1 cellular context compared by ENCODE assay signal in the genomic region with DNA sequence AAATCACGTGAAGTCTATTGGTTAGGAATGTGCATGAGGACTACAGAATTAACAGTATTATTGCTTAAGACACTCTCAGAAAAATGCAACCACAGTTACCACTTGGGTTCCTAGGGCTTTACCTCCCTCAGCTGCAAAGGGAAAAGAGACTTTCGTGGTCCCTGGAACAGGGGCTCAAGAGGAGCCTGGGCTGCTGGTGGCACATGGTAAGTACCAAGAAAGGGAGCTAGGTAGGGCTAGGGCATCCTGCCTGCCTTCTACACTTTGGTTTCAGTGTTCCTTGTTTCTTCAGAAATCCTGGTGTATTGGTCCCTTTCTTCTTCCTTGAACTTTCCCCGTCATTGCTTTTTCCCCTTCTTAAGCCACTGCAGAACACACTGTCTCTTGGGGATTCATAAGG.
TF ChIP-seq lines count a peak whose summit lies in the region.

No MANE protein-coding gene starts in this region.

TF ChIP-seq in K562, 482 proteins besides CTCF, POLR2A, EP300 and RAD21 (continued from another document):
- TF ChIP-seq, protein P1, sequence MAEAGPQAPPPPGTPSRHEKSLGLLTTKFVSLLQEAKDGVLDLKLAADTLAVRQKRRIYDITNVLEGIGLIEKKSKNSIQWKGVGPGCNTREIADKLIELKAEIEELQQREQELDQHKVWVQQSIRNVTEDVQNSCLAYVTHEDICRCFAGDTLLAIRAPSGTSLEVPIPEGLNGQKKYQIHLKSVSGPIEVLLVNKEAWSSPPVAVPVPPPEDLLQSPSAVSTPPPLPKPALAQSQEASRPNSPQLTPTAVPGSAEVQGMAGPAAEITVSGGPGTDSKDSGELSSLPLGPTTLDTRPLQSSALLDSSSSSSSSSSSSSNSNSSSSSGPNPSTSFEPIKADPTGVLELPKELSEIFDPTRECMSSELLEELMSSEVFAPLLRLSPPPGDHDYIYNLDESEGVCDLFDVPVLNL (CRISPR knock-in tag; IDR thresholded peaks at IDR 0.05; ENCODE audit: low read depth) = no peak
- TF ChIP-seq YY1 (IDR thresholded peaks at IDR 0.05; ENCODE audit: borderline replicate concordance in 1 of 3, control insufficient read depth in 1 of 3, extremely low read depth in 1 of 3, insufficient read depth in 3 of 3, insufficient read length in 1 of 3, insufficient replicate concordance in 2 of 3, low read depth in 1 of 3, low read length in 2 of 3) = no peak
- TF ChIP-seq TAF9B (IDR thresholded peaks at IDR 0.05; ENCODE audit: partially characterized antibody) = no peak
- TF ChIP-seq PHTF2 (CRISPR knock-in tag; IDR thresholded peaks at IDR 0.05) = no peak
- TF ChIP-seq ZNF780A (CRISPR knock-in tag; IDR thresholded peaks at IDR 0.05) = no peak
- no peak for TF ChIP-seq CHD4 (IDR thresholded peaks at IDR 0.05; ENCODE audit: insufficient read depth, insufficient replicate concordance, low read depth, low read length, poor library complexity, severe bottlenecking)
- TF ChIP-seq ZNF253 (CRISPR knock-in tag; conservative IDR thresholded peaks at IDR 0.05) = no peak
- no peak for TF ChIP-seq ZNF436 (CRISPR knock-in tag; IDR thresholded peaks at IDR 0.05)
- TF ChIP-seq, protein P2, sequence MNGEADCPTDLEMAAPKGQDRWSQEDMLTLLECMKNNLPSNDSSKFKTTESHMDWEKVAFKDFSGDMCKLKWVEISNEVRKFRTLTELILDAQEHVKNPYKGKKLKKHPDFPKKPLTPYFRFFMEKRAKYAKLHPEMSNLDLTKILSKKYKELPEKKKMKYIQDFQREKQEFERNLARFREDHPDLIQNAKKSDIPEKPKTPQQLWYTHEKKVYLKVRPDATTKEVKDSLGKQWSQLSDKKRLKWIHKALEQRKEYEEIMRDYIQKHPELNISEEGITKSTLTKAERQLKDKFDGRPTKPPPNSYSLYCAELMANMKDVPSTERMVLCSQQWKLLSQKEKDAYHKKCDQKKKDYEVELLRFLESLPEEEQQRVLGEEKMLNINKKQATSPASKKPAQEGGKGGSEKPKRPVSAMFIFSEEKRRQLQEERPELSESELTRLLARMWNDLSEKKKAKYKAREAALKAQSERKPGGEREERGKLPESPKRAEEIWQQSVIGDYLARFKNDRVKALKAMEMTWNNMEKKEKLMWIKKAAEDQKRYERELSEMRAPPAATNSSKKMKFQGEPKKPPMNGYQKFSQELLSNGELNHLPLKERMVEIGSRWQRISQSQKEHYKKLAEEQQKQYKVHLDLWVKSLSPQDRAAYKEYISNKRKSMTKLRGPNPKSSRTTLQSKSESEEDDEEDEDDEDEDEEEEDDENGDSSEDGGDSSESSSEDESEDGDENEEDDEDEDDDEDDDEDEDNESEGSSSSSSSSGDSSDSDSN (IDR thresholded peaks at IDR 0.05; ENCODE audit: borderline replicate concordance in 1 of 2, low read depth in 2 of 2, low read length in 2 of 2) = no peak
- TF ChIP-seq, protein P3, sequence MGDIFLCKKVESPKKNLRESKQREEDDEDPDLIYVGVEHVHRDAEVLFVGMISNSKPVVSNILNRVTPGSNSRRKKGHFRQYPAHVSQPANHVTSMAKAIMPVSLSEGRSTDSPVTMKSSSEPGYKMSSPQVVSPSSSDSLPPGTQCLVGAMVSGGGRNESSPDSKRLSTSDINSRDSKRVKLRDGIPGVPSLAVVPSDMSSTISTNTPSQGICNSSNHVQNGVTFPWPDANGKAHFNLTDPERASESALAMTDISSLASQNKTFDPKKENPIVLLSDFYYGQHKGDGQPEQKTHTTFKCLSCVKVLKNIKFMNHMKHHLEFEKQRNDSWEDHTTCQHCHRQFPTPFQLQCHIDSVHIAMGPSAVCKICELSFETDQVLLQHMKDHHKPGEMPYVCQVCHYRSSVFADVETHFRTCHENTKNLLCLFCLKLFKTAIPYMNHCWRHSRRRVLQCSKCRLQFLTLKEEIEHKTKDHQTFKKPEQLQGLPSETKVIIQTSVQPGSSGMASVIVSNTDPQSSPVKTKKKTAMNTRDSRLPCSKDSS (IDR thresholded peaks at IDR 0.05; ENCODE audit: low read depth, partially characterized antibody) = no peak
